ENCODE assay signal across 8 cellular contexts in the genomic region with DNA sequence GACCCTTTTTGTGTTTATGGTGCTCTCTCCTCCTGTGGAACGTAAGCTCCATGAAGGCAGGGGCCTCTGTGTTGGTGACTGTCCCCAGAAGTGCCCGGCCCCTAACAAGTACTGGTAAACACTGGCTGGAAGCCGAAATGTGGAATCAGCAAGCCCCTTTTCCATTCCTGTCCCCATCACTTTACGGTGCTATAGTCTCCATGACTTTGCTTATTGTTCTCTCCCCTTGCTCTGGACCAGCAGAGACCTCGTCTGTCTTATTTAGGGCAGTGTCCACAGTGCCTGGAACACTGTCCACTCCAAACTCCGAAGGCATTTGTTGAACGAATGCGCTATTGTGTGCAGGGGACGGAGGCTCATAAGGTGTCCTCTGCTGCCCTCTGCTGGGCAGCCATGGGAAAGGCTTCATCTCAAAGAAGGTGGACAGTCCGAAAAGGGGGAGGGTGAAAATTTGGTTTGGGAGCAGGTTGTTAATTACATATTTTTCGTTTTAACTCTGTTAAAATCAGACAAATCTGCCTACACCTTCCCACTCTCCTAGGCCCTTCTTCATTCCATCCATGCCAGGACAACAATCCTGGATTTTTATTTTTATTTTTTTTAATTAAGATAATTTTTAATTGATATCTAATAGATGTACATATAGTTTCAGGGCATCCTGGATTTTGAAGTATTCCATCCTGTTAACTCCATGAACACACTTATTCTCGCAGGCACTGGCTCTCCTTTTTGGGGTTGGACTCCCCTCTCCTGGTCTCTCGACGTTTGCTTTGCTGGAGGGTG.
DNase-seq lines count a peak whose midpoint lies in the region; TF ChIP-seq lines count a peak whose summit lies in the region.

No MANE protein-coding gene starts in this region.

- intact Hi-C loops in cardiac septum (cut with DNase I), result loop anchor here (1.0 kb wide), 1 partner anchor 649 kb away; no protein-coding TSS in a partner anchor

- no peak overlapping the region for H3K9ac ChIP-seq in adipocyte (ENCODE audit: low read length)

- H3K4me1 ChIP-seq in adipocyte (ENCODE audit: control insufficient read depth, insufficient read depth, low read length), result no peaks in the 10 kb centered on the region

- no peaks in the 10 kb centered on the region for H3K9me3 ChIP-seq in adipocyte (ENCODE audit: control insufficient read depth, low read length)

- peak; percentile 98 for TF ChIP-seq CTCF in AG09319 (IDR thresholded peaks at IDR 0.05; ENCODE audit: low read depth, low read length)

- no peaks in the 10 kb centered on the region for H3K36me3 ChIP-seq in adipocyte (ENCODE audit: control insufficient read depth, insufficient read depth, low read length, severe bottlenecking)

- peaks cover 27% of the 10 kb centered on the region for H3K27me3 ChIP-seq in adipocyte (replicated peaks; ENCODE audit: control insufficient read depth, insufficient read depth, low read length)

- no peak overlapping the region for H3K4me3 ChIP-seq in adipocyte (ENCODE audit: low read length)

- DNase-seq in AG09319 (ENCODE audit: extremely low read depth, low read depth) (peak; percentile 43), GM19238 (ENCODE audit: insufficient read length, low spot score) (peak; percentile 69), NAMALWA (ENCODE audit: low spot score) (peak; percentile 82), SW480 (ENCODE audit: low spot score) (peak; percentile 68), adipocyte (ENCODE audit: low read depth) (peak; percentile 89), cardiac septum (ENCODE audit: low spot score) (peak; percentile 82), pulmonary artery endothelial cell (ENCODE audit: low read depth, low spot score) (peak; percentile 29), OCI-M2 (lab: John Stamatoyannopoulos, UW; ENCODE audit: unreplicated experiment) (no peak)
